Comparison of ENCODE assay signal across 18 cellular contexts in genomic region chr20:5586720-5587119, GRCh38. TPM values are rescaled to one million over a fixed set of nuclear protein-coding genes. Genes with fewer than 3 reads are reported as not detected.
DNase-seq lines count a peak whose midpoint lies in the region; ATAC-seq and TF ChIP-seq lines count a peak whose summit lies in the region.
"Had no signal": no experiment of that assay in that cellular context is flagged by ENCODE, and none has a peak within 500 bp of the region (broad histone marks: within the 10 kb centered on the region; RNA-seq: fewer than 3 reads in every experiment).

No MANE protein-coding gene starts in this region.

- in situ Hi-C loops in brain microvascular endothelial cell (cut with HindIII; ENCODE audit: low pct_ligation_motif_present, low sequenced_read_pairs): no loop called here

- peaks cover 8% of the 10 kb centered on the region for H3K36me3 Mint-ChIP-seq in activated naive CD4-positive, alpha-beta T cell treated with anti-CD3 and anti-CD28 coated beads, Interleukin-2, amount 50 U/mL, for 24 hours
- H3K36me3 Mint-ChIP-seq in activated T-helper 2 cell treated with anti-CD3 and anti-CD28 coated beads, Interferon-gamma antibody, Interleukin-2, Interleukin-4, amounts not matched to agents 10 μg/mL and 5 μg/mL and 100 μg/mL, durations not matched to agents 14 hours and 24 hours and 36 hours (ENCODE audit: low read depth): peaks cover 55% of the 10 kb centered on the region
- H3K36me3 Mint-ChIP-seq: natural killer cell had no signal

- H3K4me3 ChIP-seq in brain microvascular endothelial cell (ENCODE audit: low read depth, low read length): no peak overlapping the region
- H3K4me3 ChIP-seq: cardiac muscle cell, GM23338, left lung had no signal

- no peaks in the 10 kb centered on the region for H3K27me3 Mint-ChIP-seq in activated naive CD4-positive, alpha-beta T cell treated with anti-CD3 and anti-CD28 coated beads, Interleukin-2, amount 50 U/mL, for 24 hours
- no peaks in the 10 kb centered on the region for H3K27me3 Mint-ChIP-seq in activated T-helper 2 cell treated with anti-CD3 and anti-CD28 coated beads, Interferon-gamma antibody, Interleukin-2, Interleukin-4, amounts not matched to agents 10 μg/mL and 5 μg/mL and 100 μg/mL, durations not matched to agents 14 hours and 24 hours and 36 hours (ENCODE audit: low read depth)
- H3K27me3 Mint-ChIP-seq: activated CD4-positive, alpha-beta T cell treated with anti-CD3 and anti-CD28 coated beads, Interleukin-2, amount 10 ng/mL, durations not matched to agents 7 days and 5 days; effector memory CD8-positive, alpha-beta T cell had no signal

- H3K27me3 ChIP-seq in brain microvascular endothelial cell (replicated peaks): no peaks in the 10 kb centered on the region
- H3K27me3 ChIP-seq: cardiac muscle cell, left lung had no signal

- H3K27ac Mint-ChIP-seq in activated naive CD4-positive, alpha-beta T cell treated with anti-CD3 and anti-CD28 coated beads, Interleukin-2, amount 50 U/mL, for 24 hours: peak overlapping the region; percentile 51
- H3K27ac Mint-ChIP-seq in activated T-helper 2 cell treated with anti-CD3 and anti-CD28 coated beads, Interferon-gamma antibody, Interleukin-2, Interleukin-4, amounts not matched to agents 10 μg/mL and 5 μg/mL and 100 μg/mL, durations not matched to agents 14 hours and 24 hours and 36 hours: peak overlapping the region; percentile 52
- H3K27ac Mint-ChIP-seq: activated CD4-positive, alpha-beta T cell treated with anti-CD3 and anti-CD28 coated beads, Interleukin-2, amount 10 ng/mL, durations not matched to agents 7 days and 5 days; effector memory CD8-positive, alpha-beta T cell; GM23338 had no signal

- H3K4me3 Mint-ChIP-seq in activated naive CD4-positive, alpha-beta T cell treated with anti-CD3 and anti-CD28 coated beads, Interleukin-2, amount 50 U/mL, for 24 hours: peak overlapping the region; percentile 57
- no peak overlapping the region for H3K4me3 Mint-ChIP-seq in activated T-helper 2 cell treated with anti-CD3 and anti-CD28 coated beads, Interferon-gamma antibody, Interleukin-2, Interleukin-4, amounts not matched to agents 10 μg/mL and 5 μg/mL and 100 μg/mL, durations not matched to agents 14 hours and 24 hours and 36 hours (ENCODE audit: low read depth)
- H3K4me3 Mint-ChIP-seq: activated CD4-positive, alpha-beta T cell treated with anti-CD3 and anti-CD28 coated beads, Interleukin-2, amount 10 ng/mL, durations not matched to agents 7 days and 5 days; effector memory CD8-positive, alpha-beta T cell; GM23338; natural killer cell had no signal

- intact Hi-C loops in activated T-helper 2 cell treated with anti-CD3 and anti-CD28 coated beads, Interferon-gamma antibody, Interleukin-2, Interleukin-4, amounts not matched to agents 10 μg/mL and 5 μg/mL and 100 μg/mL, durations not matched to agents 14 hours and 24 hours and 36 hours (cut with micrococcal nuclease): no loop called here

- peak; percentile 47 for ATAC-seq in HG03097 (IDR thresholded peaks at IDR 0.05; ENCODE audit: low FRiP score, unreplicated experiment)
- ATAC-seq: effector memory CD8-positive, alpha-beta T cell; GM23338; left lung; natural killer cell had no signal

- peaks cover 2% of the 10 kb centered on the region for H3K36me3 ChIP-seq in brain microvascular endothelial cell (replicated peaks)

- peaks cover 53% of the 10 kb centered on the region for H3K4me1 Mint-ChIP-seq in activated naive CD4-positive, alpha-beta T cell treated with anti-CD3 and anti-CD28 coated beads, Interleukin-2, amount 50 U/mL, for 24 hours
- H3K4me1 Mint-ChIP-seq in activated T-helper 2 cell treated with anti-CD3 and anti-CD28 coated beads, Interferon-gamma antibody, Interleukin-2, Interleukin-4, amounts not matched to agents 10 μg/mL and 5 μg/mL and 100 μg/mL, durations not matched to agents 14 hours and 24 hours and 36 hours (ENCODE audit: low read depth): peaks cover 43% of the 10 kb centered on the region
- H3K4me1 Mint-ChIP-seq: GM23338 had no signal

- H3K27ac ChIP-seq in brain microvascular endothelial cell: no peak overlapping the region
- H3K27ac ChIP-seq: cardiac muscle cell, left lung had no signal

- no peak for TF ChIP-seq CTCF in brain microvascular endothelial cell (IDR thresholded peaks at IDR 0.05; ENCODE audit: low read depth, low read length, missing control alignments)

- H3K9me3 Mint-ChIP-seq in activated naive CD4-positive, alpha-beta T cell treated with anti-CD3 and anti-CD28 coated beads, Interleukin-2, amount 50 U/mL, for 24 hours: no peaks in the 10 kb centered on the region
- H3K9me3 Mint-ChIP-seq in activated T-helper 2 cell treated with anti-CD3 and anti-CD28 coated beads, Interferon-gamma antibody, Interleukin-2, Interleukin-4, amounts not matched to agents 10 μg/mL and 5 μg/mL and 100 μg/mL, durations not matched to agents 14 hours and 24 hours and 36 hours: no peaks in the 10 kb centered on the region
- H3K9me3 Mint-ChIP-seq: activated CD4-positive, alpha-beta T cell treated with anti-CD3 and anti-CD28 coated beads, Interleukin-2, amount 10 ng/mL, durations not matched to agents 7 days and 5 days; effector memory CD8-positive, alpha-beta T cell; GM23338; natural killer cell had no signal

- DNase-seq in activated naive CD4-positive, alpha-beta T cell treated with Interleukin-2 at 50 U/mL for 16 hours: no peak
- no peak for DNase-seq in activated T-helper 2 cell treated with anti-CD3 and anti-CD28 coated beads, Interferon-gamma antibody, Interleukin-2, Interleukin-4, amounts not matched to agents 10 μg/mL and 5 μg/mL and 100 μg/mL, durations not matched to agents 14 hours and 24 hours and 36 hours (ENCODE audit: low spot score)
- DNase-seq in brain microvascular endothelial cell: no peak
- DNase-seq in T-helper 9 cell: no peak
- no peak for DNase-seq in stimulated activated CD4-positive, alpha-beta T cell treated with anti-CD3 and anti-CD28 coated beads, Interleukin-2, amount 100 ng/mL, for 24 hours
- no peak for DNase-seq in SKM-1 treated with dmso at 0.1 percent for 144 hours (lab: John Stamatoyannopoulos, UW; ENCODE audit: unreplicated experiment)
- DNase-seq: activated CD4-positive, alpha-beta T cell treated with anti-CD3 and anti-CD28 coated beads, Interleukin-2, amount 10 ng/mL, durations not matched to agents 7 days and 5 days; DMS53; effector memory CD8-positive, alpha-beta T cell; left lung; natural killer cell; NCI-H1930; NCI-H510A treated with DMSO at 0.1 percent for 48 hours; stimulated activated CD4-positive, alpha-beta T cell treated with anti-CD3 and anti-CD28 coated beads, Interleukin-1b, Interleukin-23, amount 100 ng/mL, for 48 hours had no signal

RNA-seq across cellular contexts. Expression of gene GPCPD1, which starts 24.1 kb away (rescaled TPM):
- 35.9 and 36.0 TPM in 2 replicates for total RNA-seq in activated T-helper 2 cell treated with anti-CD3 and anti-CD28 coated beads, Interferon-gamma antibody, Interleukin-2, Interleukin-4, amounts not matched to agents 10 μg/mL and 5 μg/mL and 100 μg/mL, durations not matched to agents 14 hours and 24 hours and 36 hours
